Comparison of ENCODE assay signal across 20 cellular contexts in the genomic region with DNA sequence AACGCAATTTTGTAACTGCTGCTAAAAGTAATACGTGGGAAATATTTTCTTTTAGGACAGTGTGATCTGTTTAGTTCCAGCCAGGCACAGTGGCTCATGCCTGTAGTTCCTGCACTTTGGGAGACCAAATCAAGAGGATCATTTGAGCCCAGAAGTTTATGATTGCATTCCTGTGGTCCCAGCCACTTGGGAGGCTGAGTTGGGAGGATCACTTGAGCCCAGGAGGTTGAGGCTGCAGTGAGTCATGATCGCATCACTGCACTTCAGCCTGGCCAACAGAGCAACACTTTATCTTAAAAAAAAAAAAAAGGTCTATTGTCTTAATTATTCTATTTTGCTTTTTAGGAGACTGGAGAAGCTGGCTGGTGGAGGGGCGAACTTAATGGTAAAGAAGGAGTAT.
DNase-seq lines count a peak whose midpoint lies in the region; ATAC-seq, FAIRE-seq and TF ChIP-seq lines count a peak whose summit lies in the region.
"Had no signal": no experiment of that assay in that cellular context is flagged by ENCODE, and none has a peak within 500 bp of the region (broad histone marks: within the 10 kb centered on the region; RNA-seq: fewer than 3 reads in every experiment).

No MANE protein-coding gene starts in this region.

- DNase-seq in HepG2 (ENCODE audit: low spot score), result no peak
- no peak for DNase-seq in right lobe of liver
- DNase-seq in HT1080 (ENCODE audit: low read depth), result peak; percentile 29
- no peak for DNase-seq in K562 (ENCODE audit: extremely low read depth in 1 of 4, low spot score in 3 of 4)
- DNase-seq in GM13976 (ENCODE audit: low spot score), result no peak
- no peak for DNase-seq in left colon
- DNase-seq: 8988T; CD4-positive, alpha-beta memory T cell; DMS153; DMS79; HCEC 1CT had no signal

- H3K27me3 ChIP-seq in HepG2 (ENCODE audit: control insufficient read depth in 1 of 2, insufficient read depth in 2 of 2, low read length in 2 of 2) (no peaks in the 10 kb centered on the region), right lobe of liver (no peaks in the 10 kb centered on the region), K562 (ENCODE audit: control insufficient read depth in 2 of 2, insufficient read depth in 2 of 2, low read length in 2 of 2) (no peaks in the 10 kb centered on the region)
- H3K27me3 ChIP-seq: BLaER1 had no signal

- FAIRE-seq in HepG2 (lab: Jason Lieb, UNC) (no peak), K562 (lab: Jason Lieb, UNC) (no peak)
- FAIRE-seq: GM12891, GM18507, H54 had no signal

- H3K4me2 ChIP-seq in HepG2 (ENCODE audit: low read depth, low read length), result no peak overlapping the region
- H3K4me2 ChIP-seq in K562 (ENCODE audit: insufficient read depth, low read length), result no peak overlapping the region
- H3K4me2 ChIP-seq: BLaER1, GM23338, KMS-11 had no signal

- POLR2A ChIA-PET in HepG2 (lab: Yijun Ruan, JAX) (no interaction called here), K562 (lab: Yijun Ruan, JAX) (interaction anchor here (0.6 kb wide), 1 partner anchor 39 kb away, joined by 3 read pairs; no protein-coding TSS in a partner anchor)

- H3K4me3 ChIP-seq in HepG2 (replicated peaks in 1 of 3; ENCODE audit: insufficient read depth in 1 of 3, low read depth in 2 of 3, low read length in 3 of 3) (no peak overlapping the region), right lobe of liver (no peak overlapping the region), K562 (no peak overlapping the region)
- H3K4me3 ChIP-seq: BLaER1, GM23338 had no signal

- no peak overlapping the region for H3K27ac ChIP-seq in HepG2 (ENCODE audit: extremely low read length, insufficient read depth, low read length)
- no peak overlapping the region for H3K27ac ChIP-seq in right lobe of liver
- H3K27ac ChIP-seq in K562 (ENCODE audit: extremely low read depth, low read depth, low read length), result no peak overlapping the region
- H3K27ac ChIP-seq: BLaER1, HL-60, KMS-11 had no signal

- CTCF ChIA-PET in HepG2 (lab: Yijun Ruan, JAX; ENCODE audit: low intra/inter-chr PET ratio, low total read pairs), result no interaction called here
- CTCF ChIA-PET in K562 (lab: Yijun Ruan, JAX; ENCODE audit: low intra/inter-chr PET ratio), result no interaction called here

- H2AFZ ChIP-seq in HepG2 (ENCODE audit: low read length) (no peak overlapping the region), K562 (ENCODE audit: low read depth, low read length) (no peak overlapping the region)
- H2AFZ ChIP-seq: GM23338 had no signal

- H3K4me1 ChIP-seq in HepG2 (ENCODE audit: insufficient read depth, low read length) (no peaks in the 10 kb centered on the region), right lobe of liver (no peaks in the 10 kb centered on the region), K562 (replicated peaks in 1 of 2; ENCODE audit: control insufficient read depth in 2 of 2, insufficient read depth in 2 of 2, low read length in 2 of 2) (no peaks in the 10 kb centered on the region)
- H3K4me1 ChIP-seq: BLaER1 had no signal

- BruUV-seq in HepG2 (replicated peaks; lab: Mats Ljungman, UMichigan) (no TSS peak), K562 (replicated peaks; lab: Mats Ljungman, UMichigan) (no TSS peak)

- intact Hi-C loops in HepG2 (cut with micrococcal nuclease; ENCODE audit: unreplicated experiment), result no loop called here
- intact Hi-C loops in right lobe of liver (cut with DNase I), result no loop called here
- intact Hi-C loops in K562 (cut with micrococcal nuclease), result no loop called here
- intact Hi-C loops in left colon (cut with DNase I, micrococcal nuclease), result no loop called here

- TF ChIP-seq EP300 in HepG2 (IDR thresholded peaks at IDR 0.05; ENCODE audit: low read depth in 2 of 2, low read length in 2 of 2) (no peak), HepG2 (CRISPR knock-in tag; IDR thresholded peaks at IDR 0.05; ENCODE audit: borderline replicate concordance) (no peak), K562 (IDR thresholded peaks at IDR 0.05; ENCODE audit: low read length) (no peak)

- H3K9ac ChIP-seq in HepG2 (ENCODE audit: insufficient read depth, low read depth, low read length), result no peak overlapping the region
- no peak overlapping the region for H3K9ac ChIP-seq in K562 (ENCODE audit: insufficient read depth in 1 of 2, low read depth in 2 of 2, low read length in 2 of 2)
- H3K9ac ChIP-seq: BLaER1, KMS-11 had no signal

- TF ChIP-seq CTCF in HepG2 (CRISPR knock-in tag; IDR thresholded peaks at IDR 0.05), result no peak
- no peak for TF ChIP-seq CTCF in right lobe of liver (IDR thresholded peaks at IDR 0.05)
- TF ChIP-seq CTCF in K562 (IDR thresholded peaks at IDR 0.05 in 2 of 3, conservative IDR thresholded peaks at IDR 0.05 in 1 of 3; ENCODE audit: insufficient read depth in 2 of 3, low read depth in 1 of 3, low read length in 3 of 3), result no peak
- TF ChIP-seq CTCF in GM13976 (IDR thresholded peaks at IDR 0.05; ENCODE audit: borderline replicate concordance, control extremely low read depth, extremely low read depth, insufficient read depth, missing control alignments), result no peak

- over 99% methylated on average over 4 of the region's 4 CpGs for WGBS in HepG2 (ENCODE audit: low lambda C conversion rate)
- 97% methylated on average over 4 of the region's 4 CpGs for WGBS in right lobe of liver (ENCODE audit: insufficient coverage, low coverage, low lambda C conversion rate, missing lambda C conversion rate)
- WGBS in K562 (ENCODE audit: insufficient coverage, low coverage, missing lambda C conversion rate), result 98% methylated on average over 4 of the region's 4 CpGs

- no peaks in the 10 kb centered on the region for H4K20me1 ChIP-seq in HepG2 (ENCODE audit: insufficient read depth, low read length)
- no peaks in the 10 kb centered on the region for H4K20me1 ChIP-seq in K562 (replicated peaks; ENCODE audit: control insufficient read depth, insufficient read depth, low read length)
- H4K20me1 ChIP-seq: BLaER1 had no signal

- no peak for TF ChIP-seq POLR2A in HepG2 (IDR thresholded peaks at IDR 0.05; ENCODE audit: insufficient read depth in 1 of 2, low read depth in 2 of 2, low read length in 2 of 2)
- TF ChIP-seq POLR2A in right lobe of liver (IDR thresholded peaks at IDR 0.05), result no peak
- TF ChIP-seq POLR2A in K562 (conservative IDR thresholded peaks at IDR 0.05), result no peak

- in situ Hi-C loops in HepG2 (cut with HindIII; ENCODE audit: extremely low pct_ligation_motif_present, low pct_unique_long_range_greater_than_20kb) (no loop called here), K562 (cut with MboI) (no loop called here), GM13976 (cut with MboI; ENCODE audit: low sequenced_read_pairs, unreplicated experiment) (no loop called here)

- no peaks in the 10 kb centered on the region for H3K9me1 ChIP-seq in K562 (ENCODE audit: control insufficient read depth, insufficient read depth, low read length)

- no peak for ATAC-seq in HepG2
- no peak for ATAC-seq in right lobe of liver
- no peak for ATAC-seq in K562
- no peak for ATAC-seq in HG02840 (IDR thresholded peaks at IDR 0.05; ENCODE audit: low FRiP score, unreplicated experiment)
- no peak for ATAC-seq in GM19395 (IDR thresholded peaks at IDR 0.05; ENCODE audit: unreplicated experiment)
- ATAC-seq in left colon, result no peak
- ATAC-seq: GM23338 had no signal

- TF ChIP-seq RAD21 in HepG2 (CRISPR knock-in tag; IDR thresholded peaks at IDR 0.05), result no peak
- TF ChIP-seq RAD21 in K562 (CRISPR knock-in tag; conservative IDR thresholded peaks at IDR 0.05 in 1 of 2, IDR thresholded peaks at IDR 0.05 in 1 of 2), result no peak

- H3K36me3 ChIP-seq in HepG2 (replicated peaks in 1 of 2; ENCODE audit: control insufficient read depth in 1 of 2, insufficient read depth in 2 of 2, low read length in 2 of 2) (peaks cover 10 to 60% of the 10 kb centered on the region in 2 experiments), right lobe of liver (peaks cover 0 to 5% (median 4%) of the 10 kb centered on the region in 4 donors), K562 (ENCODE audit: control insufficient read depth, insufficient read depth, low read length) (peaks cover 89% of the 10 kb centered on the region)

- H3K9me3 ChIP-seq in HepG2 (ENCODE audit: low read length) (no peaks in the 10 kb centered on the region), right lobe of liver (no peaks in the 10 kb centered on the region), K562 (replicated peaks; ENCODE audit: control insufficient read depth, insufficient read depth, low read depth, low read length) (no peaks in the 10 kb centered on the region)
- H3K9me3 ChIP-seq: BLaER1 had no signal

- no peaks in the 10 kb centered on the region for H3K79me2 ChIP-seq in HepG2 (ENCODE audit: insufficient read depth, low read length)
- 0 out of 3 replicates have a peak, but pooled peaks cover 5% of the 10 kb centered on the region for H3K79me2 ChIP-seq in K562 (ENCODE audit: control insufficient read depth, insufficient read depth, low read length)

TF ChIP-seq in HepG2, 621 proteins besides CTCF, POLR2A, EP300 and RAD21 (continues in another document):
- no peak for TF ChIP-seq KDM5A (IDR thresholded peaks at IDR 0.05; ENCODE audit: borderline replicate concordance, low read length)
- TF ChIP-seq ZNF570 (CRISPR knock-in tag; IDR thresholded peaks at IDR 0.05; ENCODE audit: borderline replicate concordance), result no peak
- TF ChIP-seq REL (CRISPR knock-in tag; conservative IDR thresholded peaks at IDR 0.05), result no peak

TF ChIP-seq in K562, 482 proteins besides CTCF, POLR2A, EP300 and RAD21 (continues in another document):
- TF ChIP-seq FOSL1 (tag; conservative IDR thresholded peaks at IDR 0.05) (peak; percentile 21; the same call in 1 of the 2 replicates), GABPB1 (CRISPR knock-in tag; IDR thresholded peaks at IDR 0.05) (no peak)
- TF ChIP-seq, protein P1, sequence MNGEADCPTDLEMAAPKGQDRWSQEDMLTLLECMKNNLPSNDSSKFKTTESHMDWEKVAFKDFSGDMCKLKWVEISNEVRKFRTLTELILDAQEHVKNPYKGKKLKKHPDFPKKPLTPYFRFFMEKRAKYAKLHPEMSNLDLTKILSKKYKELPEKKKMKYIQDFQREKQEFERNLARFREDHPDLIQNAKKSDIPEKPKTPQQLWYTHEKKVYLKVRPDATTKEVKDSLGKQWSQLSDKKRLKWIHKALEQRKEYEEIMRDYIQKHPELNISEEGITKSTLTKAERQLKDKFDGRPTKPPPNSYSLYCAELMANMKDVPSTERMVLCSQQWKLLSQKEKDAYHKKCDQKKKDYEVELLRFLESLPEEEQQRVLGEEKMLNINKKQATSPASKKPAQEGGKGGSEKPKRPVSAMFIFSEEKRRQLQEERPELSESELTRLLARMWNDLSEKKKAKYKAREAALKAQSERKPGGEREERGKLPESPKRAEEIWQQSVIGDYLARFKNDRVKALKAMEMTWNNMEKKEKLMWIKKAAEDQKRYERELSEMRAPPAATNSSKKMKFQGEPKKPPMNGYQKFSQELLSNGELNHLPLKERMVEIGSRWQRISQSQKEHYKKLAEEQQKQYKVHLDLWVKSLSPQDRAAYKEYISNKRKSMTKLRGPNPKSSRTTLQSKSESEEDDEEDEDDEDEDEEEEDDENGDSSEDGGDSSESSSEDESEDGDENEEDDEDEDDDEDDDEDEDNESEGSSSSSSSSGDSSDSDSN (IDR thresholded peaks at IDR 0.05; ENCODE audit: borderline replicate concordance in 1 of 2, low read depth in 2 of 2, low read length in 2 of 2), result no peak
